Comparison of ENCODE assay signal across 21 cellular contexts in the genomic region with DNA sequence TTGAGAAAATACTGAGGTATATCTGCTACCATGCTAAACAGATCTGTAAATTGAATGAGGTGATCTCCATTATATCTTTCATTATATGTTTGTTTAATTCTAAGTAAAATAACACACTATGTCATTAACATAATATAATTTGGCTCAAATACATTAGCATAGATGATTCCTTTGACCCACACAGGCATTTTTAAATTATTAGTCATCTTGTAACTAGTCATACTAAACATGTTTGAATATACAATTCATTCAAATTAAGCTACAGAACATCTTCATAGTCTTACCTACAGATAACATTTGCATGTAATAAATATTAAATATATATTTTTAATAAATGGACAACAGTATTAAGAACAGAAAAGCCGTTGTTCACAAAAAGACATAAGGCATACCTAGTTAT. TPM values are rescaled to one million over a fixed set of nuclear protein-coding genes. Genes with fewer than 3 reads are reported as not detected.
DNase-seq lines count a peak whose midpoint lies in the region; ATAC-seq, FAIRE-seq and TF ChIP-seq lines count a peak whose summit lies in the region.
"Had no signal": no experiment of that assay in that cellular context is flagged by ENCODE, and none has a peak within 500 bp of the region (broad histone marks: within the 10 kb centered on the region; RNA-seq: fewer than 3 reads in every experiment).

No MANE protein-coding gene starts in this region.

- H3K4me3 ChIP-seq in PC-3 (ENCODE audit: low read length) (no peak overlapping the region), osteoblast (ENCODE audit: insufficient read depth, low read length) (no peak overlapping the region)
- H3K4me3 ChIP-seq: A549, K562 had no signal

- CTCF ChIA-PET in PC-3 (lab: Charles Lee), result no interaction called here

- H3K9ac ChIP-seq in PC-3 (ENCODE audit: low read length), result no peak overlapping the region

- H3K9me3 ChIP-seq in PC-3 (ENCODE audit: low read length) (no peaks in the 10 kb centered on the region), osteoblast (ENCODE audit: low read depth, low read length) (no peaks in the 10 kb centered on the region)
- H3K9me3 ChIP-seq: A549 had no signal

- H4K20me1 ChIP-seq in PC-3 (ENCODE audit: low read length) (no peaks in the 10 kb centered on the region), osteoblast (ENCODE audit: insufficient read depth, low read length) (no peaks in the 10 kb centered on the region)

- H3K4me2 ChIP-seq in PC-3 (ENCODE audit: low read length) (no peak overlapping the region), osteoblast (ENCODE audit: insufficient read depth, low read length) (no peak overlapping the region)
- H3K4me2 ChIP-seq: A549 had no signal

- POLR2A ChIA-PET in PC-3 (lab: Charles Lee; ENCODE audit: unreplicated experiment), result no interaction called here

- H3K9me2 ChIP-seq in PC-3 (replicated peaks; ENCODE audit: low read length), result no peaks in the 10 kb centered on the region

- no peaks in the 10 kb centered on the region for H3K36me3 ChIP-seq in PC-3 (ENCODE audit: low read depth, low read length)
- H3K36me3 ChIP-seq in osteoblast (ENCODE audit: insufficient read depth, low read length), result no peaks in the 10 kb centered on the region

- H3K79me2 ChIP-seq in PC-3 (ENCODE audit: low read length) (no peaks in the 10 kb centered on the region), osteoblast (ENCODE audit: insufficient read depth, low read length) (no peaks in the 10 kb centered on the region)

- FAIRE-seq in colon (lab: Jason Lieb, UNC), result peak; percentile 69
- FAIRE-seq: K562 had no signal

- intact Hi-C loops in PC-3 (cut with micrococcal nuclease), result no loop called here

- no TSS peak for BruUV-seq in PC-3 (replicated peaks; lab: Mats Ljungman, UMichigan)

- TF ChIP-seq CTCF in PC-3 (conservative IDR thresholded peaks at IDR 0.05; ENCODE audit: low read depth, low read length), result no peak
- no peak for TF ChIP-seq CTCF in osteoblast (IDR thresholded peaks at IDR 0.05; ENCODE audit: extremely low read depth, low read depth, low read length)

- ATAC-seq in PC-3 (no peak), GM21367 (IDR thresholded peaks at IDR 0.05; ENCODE audit: unreplicated experiment) (no peak)
- ATAC-seq: A549, HCT116, K562, Panc1, SK-N-SH treated with all-trans-retinoic acid at 6 μM for 48 hours had no signal

- H2AFZ ChIP-seq in PC-3 (ENCODE audit: low read length) (no peak overlapping the region), osteoblast (ENCODE audit: low read length) (no peak overlapping the region)

- DNase-seq in EH (ENCODE audit: low read depth) (peak; percentile 37), PC-3 (peak; percentile 29), osteoblast (ENCODE audit: insufficient read length, low spot score, missing footprints) (peak; percentile 4), HUDEP-2 (lab: John Stamatoyannopoulos, UW; ENCODE audit: unreplicated experiment in 76 of 76) (no peak), SW480 (ENCODE audit: low spot score) (no peak)
- DNase-seq: AML-193, COR-L47, DMS153, NCI-H146, NCI-H2081 treated with DMSO at 0.1 percent for 48 hours, NCI-H510A treated with DMSO at 0.1 percent for 48 hours, NCI-H82, SHP77 had no signal

- H3K4me1 ChIP-seq in PC-3 (ENCODE audit: insufficient read depth, low read length), result no peaks in the 10 kb centered on the region; the same call in 1 of the 2 replicates
- H3K4me1 ChIP-seq in osteoblast (ENCODE audit: insufficient read depth, low read length), result peaks cover 3% of the 10 kb centered on the region
- H3K4me1 ChIP-seq: A549 had no signal

- H3K27ac ChIP-seq in PC-3 (ENCODE audit: low read length) (no peak overlapping the region), osteoblast (ENCODE audit: low read depth, low read length) (no peak overlapping the region)
- H3K27ac ChIP-seq: A549, HL-60 had no signal

- H3K27me3 ChIP-seq in PC-3 (ENCODE audit: low read length), result no peaks in the 10 kb centered on the region
- H3K27me3 ChIP-seq in osteoblast (ENCODE audit: insufficient read depth, low read length), result no peaks in the 10 kb centered on the region

- H3F3A ChIP-seq in PC-3 (ENCODE audit: low read length, unreplicated experiment), result no peaks in the 10 kb centered on the region

RNA-seq across cellular contexts. Expression of a gene that starts 52.7 kb away (rescaled TPM):
- 1.1 and 2.3 TPM in 2 replicates for total RNA-seq in PC-3 (2014; rRNA removed)
- total RNA-seq in osteoblast, result 5.9 and 10.9 TPM in 2 replicates

Comparison
In these comparisons a context has a peak if more than half of its experiments do, and no peak if none do; other contexts are left out.
1. DNase-seq: peak in EH (single experiment), PC-3 (single experiment) and osteoblast (single experiment); none in HUDEP-2 (0 of 76) and SW480 (single experiment).